10 cellular contexts compared by ENCODE assay signal in the genomic region with DNA sequence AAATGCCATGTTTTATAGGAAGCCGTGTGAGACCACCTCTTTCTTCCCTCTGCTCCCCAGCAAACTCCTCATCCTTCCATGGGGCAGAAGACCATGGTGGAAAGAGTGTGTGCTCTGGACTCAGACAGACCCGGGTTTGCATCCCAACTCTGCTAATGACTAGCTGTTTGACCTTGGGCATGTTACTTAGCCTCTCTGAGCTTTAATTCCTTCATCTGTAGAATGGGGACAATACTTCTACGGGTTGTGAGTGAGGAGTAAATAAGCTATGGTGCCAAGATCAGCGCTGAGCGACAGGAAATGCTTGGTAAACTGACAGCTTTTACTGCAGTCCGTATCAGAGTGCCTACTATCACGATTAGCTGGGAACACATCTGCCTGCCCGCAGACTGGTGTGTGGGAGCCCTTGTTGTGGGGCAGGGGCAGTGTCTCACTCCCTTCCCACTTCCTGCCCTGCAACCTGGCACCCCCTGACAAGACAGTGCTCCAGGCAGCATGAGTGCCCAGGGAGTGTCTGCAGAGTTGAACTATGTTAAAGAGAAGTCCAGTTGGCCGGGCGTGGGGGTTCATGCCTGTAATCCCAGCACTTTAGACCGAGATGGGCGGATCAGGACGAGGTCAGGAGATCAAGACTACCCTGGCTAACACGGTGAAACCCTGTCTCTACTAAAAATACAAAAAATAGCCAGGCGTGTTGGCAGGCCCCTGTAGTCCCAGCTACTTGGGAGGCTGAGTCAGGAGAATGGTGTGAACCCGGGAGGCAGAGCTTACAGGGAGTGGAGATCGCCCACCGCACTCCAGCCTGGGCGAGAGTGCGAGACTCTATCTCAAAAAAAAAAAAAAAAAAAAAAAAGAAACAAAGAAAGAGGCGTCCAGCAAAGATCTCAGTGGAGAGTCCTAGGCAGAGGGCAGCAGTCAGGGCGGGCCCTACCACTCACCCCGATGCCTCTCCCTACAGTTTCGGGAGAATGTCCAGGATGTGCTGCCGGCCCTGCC. TPM values are rescaled to one million over a fixed set of nuclear protein-coding genes. Genes with fewer than 3 reads are reported as not detected.
A peak's percentile ranks its signal among the peaks of the same experiment; 100 is the strongest.
DNase-seq lines count a peak whose midpoint lies in the region; ATAC-seq and TF ChIP-seq lines count a peak whose summit lies in the region.
"Had no signal": no experiment of that assay in that cellular context is flagged by ENCODE, and none has a peak within 500 bp of the region (broad histone marks: within the 10 kb centered on the region; RNA-seq: fewer than 3 reads in every experiment).

No MANE protein-coding gene starts in this region.

- H3K4me3 ChIP-seq in PC-3 (ENCODE audit: low read length) (peak overlapping the region; percentile 87), HAP-1 (no peak overlapping the region)

- H3K27me3 Mint-ChIP-seq in central memory CD8-positive, alpha-beta T cell: peaks cover 24% of the 10 kb centered on the region
- peaks cover 26% of the 10 kb centered on the region for H3K27me3 Mint-ChIP-seq in neural crest cell (ENCODE audit: low read depth)

- H3K4me1 Mint-ChIP-seq in central memory CD8-positive, alpha-beta T cell: peaks cover 25% of the 10 kb centered on the region
- peaks cover 39% of the 10 kb centered on the region for H3K4me1 Mint-ChIP-seq in neural crest cell

- no peaks in the 10 kb centered on the region for H3K36me3 ChIP-seq in PC-3 (ENCODE audit: low read depth, low read length)
- no peaks in the 10 kb centered on the region for H3K36me3 ChIP-seq in HAP-1 (replicated peaks)
- H3K36me3 ChIP-seq: tibial artery had no signal

- no peak overlapping the region for H3K9ac ChIP-seq in PC-3 (ENCODE audit: low read length)

- peaks cover 6% of the 10 kb centered on the region for H3K36me3 Mint-ChIP-seq in central memory CD8-positive, alpha-beta T cell (ENCODE audit: insufficient read depth)
- H3K36me3 Mint-ChIP-seq in neural crest cell (ENCODE audit: low read depth): no peaks in the 10 kb centered on the region

- H4K20me1 ChIP-seq in PC-3 (ENCODE audit: low read length): peaks cover 6% of the 10 kb centered on the region; the same call in 1 of the 2 replicates

- CTCF ChIA-PET in PC-3 (lab: Charles Lee): no interaction called here

- H3K79me2 ChIP-seq in PC-3 (ENCODE audit: low read length): peaks cover 25% of the 10 kb centered on the region

- H3K4me2 ChIP-seq in PC-3 (ENCODE audit: low read length): peak overlapping the region; percentile 97

- H3F3A ChIP-seq in PC-3 (ENCODE audit: low read length, unreplicated experiment): no peaks in the 10 kb centered on the region

- POLR2A ChIA-PET in PC-3 (lab: Charles Lee; ENCODE audit: unreplicated experiment): no interaction called here

- in situ Hi-C loops in HAP-1 (cut with MboI; ENCODE audit: low sequenced_read_pairs): loop anchor here (25.0 kb wide), 1 partner anchor 287 kb away; no protein-coding TSS in a partner anchor

- H3K9me2 ChIP-seq in PC-3 (replicated peaks; ENCODE audit: low read length): no peaks in the 10 kb centered on the region

- no peaks in the 10 kb centered on the region for H3K9me3 ChIP-seq in PC-3 (ENCODE audit: low read length)
- no peaks in the 10 kb centered on the region for H3K9me3 ChIP-seq in HAP-1
- H3K9me3 ChIP-seq: tibial artery had no signal

- H3K4me1 ChIP-seq in PC-3 (ENCODE audit: insufficient read depth, low read length) (peaks cover 8% of the 10 kb centered on the region), HAP-1 (0 out of 2 replicates have a peak, but pooled peaks cover 2% of the 10 kb centered on the region)

- intact Hi-C loops in PC-3 (cut with micrococcal nuclease): no loop called here

- TF ChIP-seq CTCF in PC-3 (conservative IDR thresholded peaks at IDR 0.05; ENCODE audit: low read depth, low read length): no peak
- no peak for TF ChIP-seq CTCF in neural crest cell (conservative IDR thresholded peaks at IDR 0.05)

- no TSS peak for BruUV-seq in PC-3 (replicated peaks; lab: Mats Ljungman, UMichigan)

- peak overlapping the region; percentile 87 for H3K27ac Mint-ChIP-seq in central memory CD8-positive, alpha-beta T cell (ENCODE audit: low read depth)
- no peak overlapping the region for H3K27ac Mint-ChIP-seq in neural crest cell (ENCODE audit: unreplicated experiment)

- ATAC-seq in PC-3 (no peak), GM21529 (IDR thresholded peaks at IDR 0.05; ENCODE audit: unreplicated experiment) (no peak), HG03442 (IDR thresholded peaks at IDR 0.05; ENCODE audit: unreplicated experiment) (no peak)
- no peak for ATAC-seq in central memory CD8-positive, alpha-beta T cell (replicated peaks; ENCODE audit: extremely low read depth, poor library complexity, severe bottlenecking)

- no peak overlapping the region for H3K27ac ChIP-seq in PC-3 (ENCODE audit: low read length)

- H3K27me3 ChIP-seq in PC-3 (ENCODE audit: low read length) (no peaks in the 10 kb centered on the region), HAP-1 (ENCODE audit: low read depth) (no peaks in the 10 kb centered on the region)

- H2AFZ ChIP-seq in PC-3 (ENCODE audit: low read length): no peak overlapping the region

- DNase-seq in CMK (ENCODE audit: low read depth) (peak; percentile 96), PC-3 (no peak), neural crest cell (ENCODE audit: low read depth, low spot score) (no peak), GDM1 (lab: John Stamatoyannopoulos, UW) (no peak), HAP-1 (ENCODE audit: low spot score in 2 of 2) (no peak)
- DNase-seq in central memory CD8-positive, alpha-beta T cell (ENCODE audit: low spot score in 2 of 2): no peak
- DNase-seq: NCI-H446, tibial artery had no signal

- peak overlapping the region; percentile 78 for H3K4me3 Mint-ChIP-seq in central memory CD8-positive, alpha-beta T cell
- peak overlapping the region; percentile 87 for H3K4me3 Mint-ChIP-seq in neural crest cell

- no peaks in the 10 kb centered on the region for H3K9me3 Mint-ChIP-seq in central memory CD8-positive, alpha-beta T cell
- H3K9me3 Mint-ChIP-seq in neural crest cell: no peaks in the 10 kb centered on the region

RNA-seq across cellular contexts. Expression of a gene that starts 2.2 kb away (rescaled TPM):
- total RNA-seq in PC-3 (2014; rRNA removed): 9.7 and 16.8 TPM in 2 replicates
- 10.8 and 11.6 TPM in 2 replicates for total RNA-seq in neural crest cell

RNA-seq across cellular contexts. Expression of a gene that starts 11.8 kb away (rescaled TPM):
- total RNA-seq in PC-3 (2014; rRNA removed): 22.6 and 25.2 TPM in 2 replicates
- 27.4 and 29.2 TPM in 2 replicates for total RNA-seq in neural crest cell

RNA-seq across cellular contexts. Expression of a gene that starts 26.6 kb away (rescaled TPM):
- 59.3 and 65.7 TPM in 2 replicates for total RNA-seq in PC-3 (2014; rRNA removed)
- 37.4 and 38.9 TPM in 2 replicates for total RNA-seq in neural crest cell

RNA-seq across cellular contexts. Expression of a gene that starts 42.2 kb away (rescaled TPM):
- total RNA-seq in PC-3 (2014; rRNA removed): 1.5 and 3.5 TPM in 2 replicates
- total RNA-seq in neural crest cell: 8.3 and 9.3 TPM in 2 replicates

RNA-seq across cellular contexts. Expression of a gene that starts 42.3 kb away (rescaled TPM):
- total RNA-seq in PC-3 (2014; rRNA removed) (59.2 and 69.3 TPM in 2 replicates), neural crest cell (252 and 265 TPM in 2 replicates)
